Comparison of ENCODE assay signal across 21 cellular contexts in genomic region chr1:151243683-151244216, GRCh38.
"Had no signal": no experiment of that assay in that cellular context is flagged by ENCODE, and none has a peak within 500 bp of the region (broad histone marks: within the 10 kb centered on the region; RNA-seq: fewer than 3 reads in every experiment).

No MANE protein-coding gene starts in this region.

- ATAC-seq: activated CD8-positive, alpha-beta T cell treated with anti-CD3 and anti-CD28 coated beads, Interleukin-2, amount 10 ng/mL, durations not matched to agents 7 days and 5 days; effector memory CD8-positive, alpha-beta T cell; esophagus mucosa; heart left ventricle; right lobe of liver had no signal

- H3K4me1 Mint-ChIP-seq: nephron had no signal

- DNase-seq: activated CD4-positive, alpha-beta T cell treated with anti-CD3 and anti-CD28 coated beads for 1 hour; activated CD4-positive, alpha-beta T cell treated with anti-CD3 and anti-CD28 coated beads, Interleukin-2, amount 50 U/mL, for 1 hour; activated CD8-positive, alpha-beta T cell treated with anti-CD3 and anti-CD28 coated beads, Interleukin-2, amount 10 ng/mL, durations not matched to agents 7 days and 5 days; activated naive CD4-positive, alpha-beta T cell treated with Interleukin-2 at 50 U/mL for 16 hours; activated T-cell treated with anti-CD3 and anti-CD28 coated beads, Interleukin-2, amount 50 U/mL, for 1 hour; aorta; brain microvascular endothelial cell; central memory CD4-positive, alpha-beta T cell; colonic mucosa; dorsolateral prefrontal cortex; effector memory CD8-positive, alpha-beta T cell; heart left ventricle; mesenchymal stem cell; right lobe of liver; stimulated activated CD4-positive, alpha-beta T cell treated with anti-CD3 and anti-CD28 coated beads, Interleukin-1b, Interleukin-23, amount 100 ng/mL, for 48 hours; T-helper 1 cell; testis; trophoblast cell; uterus had no signal

- H3K27me3 Mint-ChIP-seq: effector memory CD8-positive, alpha-beta T cell had no signal

- H3K4me3 Mint-ChIP-seq: activated CD8-positive, alpha-beta T cell treated with anti-CD3 and anti-CD28 coated beads, Interleukin-2, amount 10 ng/mL, durations not matched to agents 7 days and 5 days; effector memory CD8-positive, alpha-beta T cell; nephron had no signal

- H3K27ac Mint-ChIP-seq: activated CD8-positive, alpha-beta T cell treated with anti-CD3 and anti-CD28 coated beads, Interleukin-2, amount 10 ng/mL, durations not matched to agents 7 days and 5 days; nephron had no signal

- H3K9me3 Mint-ChIP-seq: effector memory CD8-positive, alpha-beta T cell; nephron had no signal
